27 cellular contexts compared by ENCODE assay signal in the genomic region with DNA sequence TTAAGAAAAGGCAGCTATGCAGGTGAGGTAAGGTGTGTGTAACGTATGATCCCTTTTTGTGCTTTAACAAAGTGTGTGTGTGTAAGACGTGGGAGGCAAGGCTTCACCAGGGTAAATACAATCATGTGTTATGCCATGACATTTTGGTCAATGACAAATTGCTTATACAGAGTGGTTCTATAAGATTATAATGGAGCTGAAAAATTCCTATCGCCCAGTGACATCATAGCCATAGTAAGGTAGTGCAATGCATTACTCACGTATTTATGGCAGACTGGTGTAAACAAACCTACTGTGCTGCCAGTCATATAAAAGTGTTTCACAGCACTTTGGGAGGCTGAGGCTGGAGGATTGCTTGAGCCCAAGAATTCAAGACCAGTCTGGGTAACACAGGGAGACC.
"Had no signal": no experiment of that assay in that cellular context is flagged by ENCODE, and none has a peak within 500 bp of the region (broad histone marks: within the 10 kb centered on the region; RNA-seq: fewer than 3 reads in every experiment).

No MANE protein-coding gene starts in this region.

- H3K4me1 Mint-ChIP-seq: activated naive CD4-positive, alpha-beta T cell treated with anti-CD3 and anti-CD28 coated beads, Interleukin-2, amount 50 U/mL, for 24 hours; activated naive CD8-positive, alpha-beta T cell treated with anti-CD3 and anti-CD28 coated beads, Interleukin-2, amount 50 U/mL, for 24 hours; activated T-helper 17 cell treated with anti-CD3 and anti-CD28 coated beads, Interleukin-2, amount 50 U/mL, for 72 hours; central memory CD8-positive, alpha-beta T cell had no signal

- H3K36me3 Mint-ChIP-seq: activated naive CD4-positive, alpha-beta T cell treated with anti-CD3 and anti-CD28 coated beads, Interleukin-2, amount 50 U/mL, for 24 hours; stimulated activated naive B cell treated with anti-CD40 and anti-IgM and Interleukin-4, amounts not matched to agents 10 μg/mL and 1 μg/mL and 100 μg/mL, for 72 hours had no signal

- H3K4me3 ChIP-seq: dorsolateral prefrontal cortex, gastroesophageal sphincter, hepatocyte, pancreas, psoas muscle, stomach, tibial artery had no signal

- ATAC-seq: activated CD8-positive, alpha-beta T cell treated with anti-CD3 and anti-CD28 coated beads for 36 hours; activated naive CD8-positive, alpha-beta T cell treated with anti-CD3 and anti-CD28 coated beads, Interleukin-2, amount 50 U/mL, for 24 hours; activated T-cell treated with anti-CD3 and anti-CD28 coated beads, Interleukin-2, amount 50 U/mL, for 4 hours; activated T-helper 17 cell treated with anti-CD3 and anti-CD28 coated beads, Interleukin-2, amount 50 U/mL, for 72 hours; gastroesophageal sphincter; left ventricle myocardium superior; naive thymus-derived CD8-positive, alpha-beta T cell; pancreas; psoas muscle; stimulated activated naive B cell treated with anti-CD40 and anti-IgM and Interleukin-4, amounts not matched to agents 10 μg/mL and 1 μg/mL and 100 μg/mL, for 72 hours; T-helper 17 cell had no signal

- H3K27ac ChIP-seq: dorsolateral prefrontal cortex, gastroesophageal sphincter, hepatocyte, pancreas, psoas muscle, stomach, tibial artery, WERI-Rb-1 had no signal

- H3K9me3 ChIP-seq: gastroesophageal sphincter, pancreas, psoas muscle, stomach, tibial artery had no signal

- H3K4me1 ChIP-seq: pancreas had no signal

- H3K36me3 ChIP-seq: gastroesophageal sphincter, pancreas, stomach, tibial artery, WERI-Rb-1 had no signal

- H3K4me3 Mint-ChIP-seq: activated CD8-positive, alpha-beta T cell treated with anti-CD3 and anti-CD28 coated beads for 36 hours; activated naive CD4-positive, alpha-beta T cell treated with anti-CD3 and anti-CD28 coated beads, Interleukin-2, amount 50 U/mL, for 24 hours; activated naive CD8-positive, alpha-beta T cell treated with anti-CD3 and anti-CD28 coated beads, Interleukin-2, amount 50 U/mL, for 24 hours; activated T-cell treated with anti-CD3 and anti-CD28 coated beads, Interleukin-2, amount 50 U/mL, for 4 hours; activated T-helper 17 cell treated with anti-CD3 and anti-CD28 coated beads, Interleukin-2, amount 50 U/mL, for 72 hours; central memory CD8-positive, alpha-beta T cell; naive thymus-derived CD8-positive, alpha-beta T cell; neural crest cell; stimulated activated naive B cell treated with anti-CD40 and anti-IgM and Interleukin-4, amounts not matched to agents 10 μg/mL and 1 μg/mL and 100 μg/mL, for 72 hours; T-helper 17 cell had no signal

- H3K9me3 Mint-ChIP-seq: activated CD8-positive, alpha-beta T cell treated with anti-CD3 and anti-CD28 coated beads for 36 hours; activated naive CD4-positive, alpha-beta T cell treated with anti-CD3 and anti-CD28 coated beads, Interleukin-2, amount 50 U/mL, for 24 hours; activated naive CD8-positive, alpha-beta T cell treated with anti-CD3 and anti-CD28 coated beads, Interleukin-2, amount 50 U/mL, for 24 hours; activated T-cell treated with anti-CD3 and anti-CD28 coated beads, Interleukin-2, amount 50 U/mL, for 4 hours; activated T-helper 17 cell treated with anti-CD3 and anti-CD28 coated beads, Interleukin-2, amount 50 U/mL, for 72 hours; central memory CD8-positive, alpha-beta T cell; naive thymus-derived CD8-positive, alpha-beta T cell; neural crest cell; stimulated activated naive B cell treated with anti-CD40 and anti-IgM and Interleukin-4, amounts not matched to agents 10 μg/mL and 1 μg/mL and 100 μg/mL, for 72 hours had no signal

- H3K27me3 ChIP-seq: hepatocyte, pancreas, tibial artery had no signal

- DNase-seq: activated CD4-positive, alpha-beta T cell treated with anti-CD3 and anti-CD28 coated beads, Interleukin-2, amount 50 U/mL, for 1 hour; activated CD8-positive, alpha-beta T cell treated with anti-CD3 and anti-CD28 coated beads for 36 hours; activated naive CD8-positive, alpha-beta T cell treated with anti-CD3 and anti-CD28 coated beads, Interleukin-2, amount 50 U/mL, for 24 hours; activated T-cell treated with anti-CD3 and anti-CD28 coated beads, Interleukin-2, amount 50 U/mL, for 4 hours; amygdala; dorsolateral prefrontal cortex; effector memory CD4-positive, alpha-beta T cell; islet precursor cell; left ventricle myocardium superior; naive thymus-derived CD8-positive, alpha-beta T cell; nucleus accumbens; pancreas; psoas muscle; stimulated activated CD4-positive, alpha-beta T cell treated with anti-CD3 and anti-CD28 coated beads, Interleukin-15, amount 100 ng/mL, for 24 hours; stimulated activated CD4-positive, alpha-beta T cell treated with anti-CD3 and anti-CD28 coated beads, Interleukin-2, amount 100 ng/mL, for 24 hours; stimulated activated naive B cell treated with anti-CD40 and anti-IgM and Interleukin-4, amounts not matched to agents 10 μg/mL and 1 μg/mL and 100 μg/mL, for 72 hours; stomach; T-helper 17 cell; T1000; tibial artery had no signal

- H3K27ac Mint-ChIP-seq: activated CD8-positive, alpha-beta T cell treated with anti-CD3 and anti-CD28 coated beads for 36 hours; activated naive CD4-positive, alpha-beta T cell treated with anti-CD3 and anti-CD28 coated beads, Interleukin-2, amount 50 U/mL, for 24 hours; activated naive CD8-positive, alpha-beta T cell treated with anti-CD3 and anti-CD28 coated beads, Interleukin-2, amount 50 U/mL, for 24 hours; activated T-helper 17 cell treated with anti-CD3 and anti-CD28 coated beads, Interleukin-2, amount 50 U/mL, for 72 hours; naive thymus-derived CD8-positive, alpha-beta T cell; stimulated activated naive B cell treated with anti-CD40 and anti-IgM and Interleukin-4, amounts not matched to agents 10 μg/mL and 1 μg/mL and 100 μg/mL, for 72 hours; T-helper 17 cell had no signal
